Comparison of ENCODE assay signal across 21 cellular contexts in the genomic region with DNA sequence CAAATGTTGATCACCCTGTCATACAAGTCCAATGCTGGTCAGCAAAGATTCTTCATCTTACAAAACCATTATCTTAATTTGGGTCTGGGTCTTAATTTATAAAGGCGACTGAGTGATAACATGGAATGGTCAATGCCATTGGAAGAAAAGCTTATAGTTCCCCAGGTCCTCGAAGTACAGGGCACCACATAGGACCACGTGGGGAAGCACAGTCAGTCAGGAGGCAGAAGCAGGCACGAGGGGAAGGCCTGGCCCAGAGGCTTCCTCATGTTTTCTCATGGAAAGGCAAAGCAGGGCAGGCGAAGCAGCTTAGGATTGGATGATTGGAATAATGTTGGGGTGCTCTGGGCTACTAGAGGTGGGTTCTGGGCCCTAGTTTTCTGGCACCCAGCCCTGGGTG.
DNase-seq lines count a peak whose midpoint lies in the region; ATAC-seq, FAIRE-seq and TF ChIP-seq lines count a peak whose summit lies in the region.
"Had no signal": no experiment of that assay in that cellular context is flagged by ENCODE, and none has a peak within 500 bp of the region (broad histone marks: within the 10 kb centered on the region; RNA-seq: fewer than 3 reads in every experiment).

No MANE protein-coding gene starts in this region.

- no peak overlapping the region for H2BK20ac ChIP-seq in H1 (ENCODE audit: low read length)

- no peak for TF ChIP-seq POLR2A in H1 (IDR thresholded peaks at IDR 0.05; ENCODE audit: control extremely low read depth in 1 of 2, low read depth in 2 of 2, low read length in 2 of 2)

- H3K9ac ChIP-seq in H1 (replicated peaks in 1 of 4; ENCODE audit: extremely low read depth in 1 of 4, low read depth in 3 of 4, low read length in 3 of 4): no peak overlapping the region

- no peak overlapping the region for H3K4ac ChIP-seq in H1 (replicated peaks; ENCODE audit: insufficient read length, low read depth, low read length)

- CTCF ChIA-PET in activated naive CD4-positive, alpha-beta T cell treated with anti-CD3 and anti-CD28 coated beads, Interleukin-2, amount 10 ng/mL, durations not matched to agents 7 days and 5 days (lab: Charles Lee): interaction anchor here (1.0 to 1.5 kb wide), 3 partner anchors 12 to 368 kb away, joined by 3 to 4 read pairs (median 3); no protein-coding TSS in a partner anchor
- CTCF ChIA-PET in Calu3 (lab: Charles Lee): interaction anchor here (1.7 kb wide), 1 partner anchor 9 kb away, joined by 5 read pairs; no protein-coding TSS in a partner anchor
- CTCF ChIA-PET in H1 (lab: Charles Lee; ENCODE audit: partially characterized antibody): interaction anchor here (0.8 to 2.2 kb wide), 3 partner anchors 9 to 367 kb away, joined by 3 to 9 read pairs (median 7); no protein-coding TSS in a partner anchor

- peak overlapping the region; percentile 49 for H3K27ac Mint-ChIP-seq in activated naive CD4-positive, alpha-beta T cell treated with anti-CD3 and anti-CD28 coated beads, Interleukin-2, amount 10 ng/mL, durations not matched to agents 7 days and 5 days
- H3K27ac Mint-ChIP-seq in activated naive CD4-positive, alpha-beta T cell treated with anti-CD3 and anti-CD28 coated beads, Interleukin-2, amount 50 U/mL, for 72 hours: no peak overlapping the region
- peak overlapping the region; percentile 8 for H3K27ac Mint-ChIP-seq in Calu3 (ENCODE audit: unreplicated experiment)
- H3K27ac Mint-ChIP-seq: CD4-positive, alpha-beta T cell had no signal

- H3K4me2 ChIP-seq in H1 (ENCODE audit: insufficient read depth in 1 of 2, low read depth in 2 of 2, low read length in 2 of 2): no peak overlapping the region
- H3K4me2 ChIP-seq: A549 had no signal

- no peak overlapping the region for H2BK15ac ChIP-seq in H1 (ENCODE audit: low read length)

- TF ChIP-seq EP300 in Ishikawa (IDR thresholded peaks at IDR 0.05; ENCODE audit: borderline replicate concordance): no peak
- TF ChIP-seq EP300 in H1 (IDR thresholded peaks at IDR 0.05; ENCODE audit: borderline replicate concordance in 1 of 2, low read depth in 2 of 2, low read length in 2 of 2): no peak

- no peak overlapping the region for H3K27ac ChIP-seq in H1 (ENCODE audit: low read depth, low read length)
- H3K27ac ChIP-seq: 22Rv1, A549, C4-2B had no signal

- H3K9me3 Mint-ChIP-seq in activated naive CD4-positive, alpha-beta T cell treated with anti-CD3 and anti-CD28 coated beads, Interleukin-2, amount 10 ng/mL, durations not matched to agents 7 days and 5 days: no peaks in the 10 kb centered on the region
- H3K9me3 Mint-ChIP-seq in activated naive CD4-positive, alpha-beta T cell treated with anti-CD3 and anti-CD28 coated beads, Interleukin-2, amount 50 U/mL, for 72 hours: no peaks in the 10 kb centered on the region
- H3K9me3 Mint-ChIP-seq in Calu3 (ENCODE audit: low read depth, unreplicated experiment): no peaks in the 10 kb centered on the region
- H3K9me3 Mint-ChIP-seq: CD4-positive, alpha-beta T cell; H9 had no signal

- no peak overlapping the region for H3K18ac ChIP-seq in H1 (ENCODE audit: extremely low read depth, low read length)

- H2AK5ac ChIP-seq in H1 (ENCODE audit: low read depth, low read length): no peak overlapping the region

- no peak overlapping the region for H4K5ac ChIP-seq in H1 (ENCODE audit: insufficient read length, low read depth, low read length)

- no peak for FAIRE-seq in H1 (lab: Jason Lieb, UNC)
- FAIRE-seq: A549, GM12892, GM18507, HepG2 had no signal

- peaks cover 2% of the 10 kb centered on the region for H3K36me3 Mint-ChIP-seq in activated naive CD4-positive, alpha-beta T cell treated with anti-CD3 and anti-CD28 coated beads, Interleukin-2, amount 10 ng/mL, durations not matched to agents 7 days and 5 days
- H3K36me3 Mint-ChIP-seq in activated naive CD4-positive, alpha-beta T cell treated with anti-CD3 and anti-CD28 coated beads, Interleukin-2, amount 50 U/mL, for 72 hours: no peaks in the 10 kb centered on the region
- H3K36me3 Mint-ChIP-seq in Calu3 (ENCODE audit: insufficient read depth, unreplicated experiment): no peaks in the 10 kb centered on the region

- ATAC-seq in activated naive CD4-positive, alpha-beta T cell treated with anti-CD3 and anti-CD28 coated beads, Interleukin-2, amount 50 U/mL, for 72 hours: no peak
- ATAC-seq: A549, HepG2 had no signal

- H3K14ac ChIP-seq in H1 (ENCODE audit: insufficient read length): no peak overlapping the region

- no TSS peak for BruUV-seq in Calu3 (replicated peaks; lab: Mats Ljungman, UMichigan)

- peaks cover 36% of the 10 kb centered on the region for H3K4me1 Mint-ChIP-seq in activated naive CD4-positive, alpha-beta T cell treated with anti-CD3 and anti-CD28 coated beads, Interleukin-2, amount 10 ng/mL, durations not matched to agents 7 days and 5 days
- H3K4me1 Mint-ChIP-seq in Calu3 (ENCODE audit: low read depth, unreplicated experiment): no peaks in the 10 kb centered on the region

- H4K20me1 ChIP-seq in H1 (replicated peaks in 1 of 2; ENCODE audit: control insufficient read depth in 1 of 2, insufficient read depth in 2 of 2, low read length in 2 of 2): no peaks in the 10 kb centered on the region

- intact Hi-C loops in Calu3 (cut with micrococcal nuclease; ENCODE audit: unreplicated experiment): no loop called here

- H4K8ac ChIP-seq in H1 (ENCODE audit: extremely low read depth, insufficient read depth, low read length): no peak overlapping the region

- no peak overlapping the region for H2BK120ac ChIP-seq in H1 (replicated peaks; ENCODE audit: low read depth, low read length)

- H2BK12ac ChIP-seq in H1 (ENCODE audit: low read depth, low read length): no peak overlapping the region

- no peaks in the 10 kb centered on the region for H3K9me3 ChIP-seq in H1 (ENCODE audit: insufficient read depth in 2 of 2, low read depth in 1 of 2, low read length in 1 of 2)
- H3K9me3 ChIP-seq: A549, Caco-2 had no signal

- no peaks in the 10 kb centered on the region for H3K27me3 ChIP-seq in H1 (replicated peaks in 1 of 4; ENCODE audit: control insufficient read depth in 3 of 4, extremely low read depth in 1 of 4, insufficient read depth in 3 of 4, low read length in 3 of 4)

- H3K36me3 ChIP-seq in H1 (ENCODE audit: control insufficient read depth in 2 of 4, insufficient read depth in 4 of 4, low read length in 3 of 4): no peaks in the 10 kb centered on the region

- TF ChIP-seq CTCF in Calu3 (IDR thresholded peaks at IDR 0.05; ENCODE audit: unreplicated experiment): no peak
- no peak for TF ChIP-seq CTCF in H1 (IDR thresholded peaks at IDR 0.05; ENCODE audit: control extremely low read depth in 1 of 3, insufficient read depth in 1 of 3, low read depth in 1 of 3, low read length in 3 of 3)

- H3K4me1 ChIP-seq in H1 (replicated peaks in 1 of 4; ENCODE audit: control insufficient read depth in 3 of 4, insufficient read depth in 4 of 4, low read length in 3 of 4): no peaks in the 10 kb centered on the region
- H3K4me1 ChIP-seq: Caco-2 had no signal

- H2AFZ ChIP-seq in H1 (ENCODE audit: low read length): 0 out of 2 replicates have a peak overlapping the region, but pooled peaks have one; percentile 20

- POLR2A ChIA-PET in H1 (lab: Charles Lee; ENCODE audit: partially characterized antibody): no interaction called here

- peaks cover 23% of the 10 kb centered on the region for H3K27me3 Mint-ChIP-seq in activated naive CD4-positive, alpha-beta T cell treated with anti-CD3 and anti-CD28 coated beads, Interleukin-2, amount 10 ng/mL, durations not matched to agents 7 days and 5 days
- no peaks in the 10 kb centered on the region for H3K27me3 Mint-ChIP-seq in Calu3 (ENCODE audit: unreplicated experiment)
- H3K27me3 Mint-ChIP-seq: CD4-positive, alpha-beta T cell had no signal

- H4K91ac ChIP-seq in H1 (replicated peaks; ENCODE audit: insufficient read length, low read length): no peak overlapping the region

- no peak overlapping the region for H3K56ac ChIP-seq in H1 (replicated peaks; ENCODE audit: insufficient read length, low read depth, low read length)

- no peaks in the 10 kb centered on the region for H3K79me1 ChIP-seq in H1 (ENCODE audit: low read depth, low read length)

- no peak overlapping the region for H2BK5ac ChIP-seq in H1 (ENCODE audit: low read depth, low read length)

- no peak overlapping the region for H3K23ac ChIP-seq in H1 (ENCODE audit: insufficient read length)

- DNase-seq in activated naive CD4-positive, alpha-beta T cell treated with anti-CD3 and anti-CD28 coated beads, Interleukin-2, amount 10 ng/mL, durations not matched to agents 7 days and 5 days: no peak
- DNase-seq in activated naive CD4-positive, alpha-beta T cell treated with anti-CD3 and anti-CD28 coated beads, Interleukin-2, amount 50 U/mL, for 72 hours (ENCODE audit: low spot score in 2 of 2): no peak
- DNase-seq in Calu3 (no peak), H1 (ENCODE audit: low read depth in 1 of 2, low spot score in 2 of 2) (no peak), inferior parietal cortex (ENCODE audit: extremely low spot score) (no peak), MV-4-11 (lab: John Stamatoyannopoulos, UW) (no peak)
- DNase-seq: AML-193; Caco-2; CD4-positive, alpha-beta T cell; DMS153; DMS79; GDM1; GOT3; H9 had no signal

- H3K79me2 ChIP-seq in H1 (ENCODE audit: control insufficient read depth in 1 of 2, insufficient read depth in 2 of 2, low read length in 2 of 2): no peaks in the 10 kb centered on the region

- 76% methylated on average over 5 of the region's 5 CpGs; no CpG with 5 or more reads in 1 of the 2 experiments for WGBS in H1 (ENCODE audit: extremely low coverage in 1 of 2, insufficient coverage in 1 of 2, insufficient read length in 1 of 2, insufficient replicate concordance in 2 of 2, low coverage in 1 of 2, low lambda C conversion rate in 2 of 2, missing lambda C conversion rate in 1 of 2), 2 experiments

- H3K4me3 Mint-ChIP-seq in activated naive CD4-positive, alpha-beta T cell treated with anti-CD3 and anti-CD28 coated beads, Interleukin-2, amount 10 ng/mL, durations not matched to agents 7 days and 5 days: no peak overlapping the region
- H3K4me3 Mint-ChIP-seq in Calu3 (ENCODE audit: low read depth, unreplicated experiment): no peak overlapping the region
- H3K4me3 Mint-ChIP-seq: CD4-positive, alpha-beta T cell; H9 had no signal

- H3K23me2 ChIP-seq in H1 (ENCODE audit: low read depth, low read length): no peaks in the 10 kb centered on the region

- H3K4me3 ChIP-seq in H1 (ENCODE audit: extremely low read depth in 1 of 4, insufficient read depth in 2 of 4, low read depth in 3 of 4, low read length in 4 of 4): no peak overlapping the region
- H3K4me3 ChIP-seq: A549 had no signal

- TF ChIP-seq RAD21 in Ishikawa (IDR thresholded peaks at IDR 0.05; ENCODE audit: low read depth) (no peak), H1 (IDR thresholded peaks at IDR 0.05 in 1 of 2, conservative IDR thresholded peaks at IDR 0.05 in 1 of 2; ENCODE audit: low read depth in 2 of 2, low read length in 2 of 2) (no peak)

TF ChIP-seq in H1, 55 proteins besides CTCF, POLR2A, EP300 and RAD21 (continues in another document):
- TF ChIP-seq CREB1 (IDR thresholded peaks at IDR 0.05) (no peak), KDM4A (IDR thresholded peaks at IDR 0.05; ENCODE audit: low read depth, low read length, severe bottlenecking) (no peak)
- TF ChIP-seq, protein P1, sequence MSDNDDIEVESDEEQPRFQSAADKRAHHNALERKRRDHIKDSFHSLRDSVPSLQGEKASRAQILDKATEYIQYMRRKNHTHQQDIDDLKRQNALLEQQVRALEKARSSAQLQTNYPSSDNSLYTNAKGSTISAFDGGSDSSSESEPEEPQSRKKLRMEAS (IDR thresholded peaks at IDR 0.05): peak; percentile 70

Comparison
In these comparisons a context has a peak if more than half of its experiments do, and no peak if none do; other contexts are left out.
1. H3K27ac Mint-ChIP-seq: peak in activated naive CD4-positive, alpha-beta T cell treated with anti-CD3 and anti-CD28 coated beads, Interleukin-2, amount 10 ng/mL, durations not matched to agents 7 days and 5 days (single experiment) and Calu3 (single experiment); none in activated naive CD4-positive, alpha-beta T cell treated with anti-CD3 and anti-CD28 coated beads, Interleukin-2, amount 50 U/mL, for 72 hours (0 of 2).